In the genomic region with DNA sequence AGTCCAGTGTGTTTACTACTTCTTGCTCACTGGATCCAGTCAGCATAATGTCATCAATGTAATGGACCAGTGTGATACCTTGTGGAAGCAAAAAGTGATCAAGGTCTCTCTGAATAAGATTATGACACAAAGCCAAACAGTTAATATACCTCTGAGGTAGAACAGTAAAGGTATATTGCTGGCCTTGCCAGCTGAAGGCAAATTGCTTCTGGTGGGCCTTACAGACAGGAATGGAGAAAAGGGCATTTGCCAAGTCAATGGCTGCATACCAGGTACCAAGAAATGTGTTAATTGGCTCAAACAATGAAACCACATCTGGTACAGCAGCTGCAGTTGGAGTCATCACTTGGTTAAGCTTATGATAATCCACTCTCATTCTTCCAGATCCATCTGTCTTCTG, we compare ENCODE assay signal across 9 cellular contexts. TPM values are rescaled to one million over a fixed set of nuclear protein-coding genes. Genes with fewer than 3 reads are reported as not detected.
"Had no signal": no experiment of that assay in that cellular context is flagged by ENCODE, and none has a peak within 500 bp of the region (broad histone marks: within the 10 kb centered on the region; RNA-seq: fewer than 3 reads in every experiment).

No MANE protein-coding gene starts in this region.

RNA-seq across cellular contexts. Expression of a gene that starts 6.9 kb away (rescaled TPM):
- total RNA-seq: MCF 10A, NCI-H460, OCI-LY7, PC-9, Right ventricle myocardium inferior, RPMI7951, SJCRH30, SK-MEL-5, T-cell had no signal
